ENCODE assay signal across 9 cellular contexts in genomic region chr1:19458815-19459417, GRCh38. TPM values are rescaled to one million over a fixed set of nuclear protein-coding genes. Genes with fewer than 3 reads are reported as not detected.
DNase-seq lines count a peak whose midpoint lies in the region; ATAC-seq and TF ChIP-seq lines count a peak whose summit lies in the region.
"Had no signal": no experiment of that assay in that cellular context is flagged by ENCODE, and none has a peak within 500 bp of the region (broad histone marks: within the 10 kb centered on the region; RNA-seq: fewer than 3 reads in every experiment).

No MANE protein-coding gene starts in this region.

- DNase-seq in activated CD4-positive, alpha-beta T cell treated with anti-CD3 and anti-CD28 coated beads, Interleukin-2, amount 10 ng/mL, durations not matched to agents 7 days and 5 days: no peak
- no peak for DNase-seq in activated CD4-positive, alpha-beta T cell treated with anti-CD3 and anti-CD28 coated beads, Interleukin-2, amount 50 U/mL, for 48 hours
- DNase-seq in adrenal gland (peak in 2 of 7 donors; percentile 59 to 67), lower lobe of right lung (no peak), NOMO-1 treated with dmso at 0.1 percent for 144 hours (lab: John Stamatoyannopoulos, UW; ENCODE audit: unreplicated experiment) (no peak), GM10266 (ENCODE audit: extremely low spot score) (no peak)
- no peak for DNase-seq in stimulated activated naive B cell treated with anti-CD40 and anti-IgM and Interleukin-4, amounts not matched to agents 10 μg/mL and 1 μg/mL and 100 μg/mL, for 72 hours
- no peak for DNase-seq in activated CD4-positive, CD25-positive, alpha-beta regulatory T cell (lab: John Stamatoyannopoulos, UW)
- DNase-seq: NCI-H1417 had no signal

- intact Hi-C loops in adrenal gland (cut with DNase I): no loop called here
- intact Hi-C loops in lower lobe of right lung (cut with DNase I): no loop called here

- H3K4me1 Mint-ChIP-seq in activated CD4-positive, alpha-beta T cell treated with anti-CD3 and anti-CD28 coated beads, Interleukin-2, amount 10 ng/mL, durations not matched to agents 7 days and 5 days: peaks cover 92% of the 10 kb centered on the region
- H3K4me1 Mint-ChIP-seq in stimulated activated naive B cell treated with anti-CD40 and anti-IgM and Interleukin-4, amounts not matched to agents 10 μg/mL and 1 μg/mL and 100 μg/mL, for 72 hours: peaks cover 56 to 87% of the 10 kb centered on the region in 2 donors

- peak in 1 of 2 donors; percentile 28 for ATAC-seq in lower lobe of right lung
- no peak for ATAC-seq in stimulated activated naive B cell treated with anti-CD40 and anti-IgM and Interleukin-4, amounts not matched to agents 10 μg/mL and 1 μg/mL and 100 μg/mL, for 72 hours (replicated peaks)

- no peak overlapping the region for H3K4me3 ChIP-seq in adrenal gland
- no peak overlapping the region for H3K4me3 ChIP-seq in lower lobe of right lung

- TF ChIP-seq POLR2A in adrenal gland (IDR thresholded peaks at IDR 0.05): no peak

- H3K9me3 ChIP-seq in adrenal gland (replicated peaks in 1 of 3) (no peaks in the 10 kb centered on the region), lower lobe of right lung (no peaks in the 10 kb centered on the region)

- H3K36me3 ChIP-seq in adrenal gland (replicated peaks in 1 of 2) (no peaks in the 10 kb centered on the region), lower lobe of right lung (peaks cover 4% of the 10 kb centered on the region)

- peaks cover 29 to 91% of the 10 kb centered on the region in 2 donors for H3K4me1 ChIP-seq in adrenal gland (replicated peaks in 1 of 2)
- peaks cover 88% of the 10 kb centered on the region for H3K4me1 ChIP-seq in lower lobe of right lung

- no peak for TF ChIP-seq CTCF in adrenal gland (IDR thresholded peaks at IDR 0.05)
- TF ChIP-seq CTCF in lower lobe of right lung (IDR thresholded peaks at IDR 0.05): no peak
- no peak for TF ChIP-seq CTCF in GM10266 (IDR thresholded peaks at IDR 0.05; ENCODE audit: control insufficient read depth, insufficient read depth, low read depth, missing control alignments)

- peak overlapping the region in 3 of 5 donors; percentile 14 to 67 (median 24) for H3K27ac ChIP-seq in adrenal gland
- H3K27ac ChIP-seq in lower lobe of right lung: peak overlapping the region; percentile 28

- peak overlapping the region; percentile 72 for H3K27ac Mint-ChIP-seq in activated CD4-positive, alpha-beta T cell treated with anti-CD3 and anti-CD28 coated beads, Interleukin-2, amount 10 ng/mL, durations not matched to agents 7 days and 5 days
- H3K27ac Mint-ChIP-seq in stimulated activated naive B cell treated with anti-CD40 and anti-IgM and Interleukin-4, amounts not matched to agents 10 μg/mL and 1 μg/mL and 100 μg/mL, for 72 hours: peak overlapping the region; percentile 70

- peaks cover 48% of the 10 kb centered on the region for H3K36me3 Mint-ChIP-seq in activated CD4-positive, alpha-beta T cell treated with anti-CD3 and anti-CD28 coated beads, Interleukin-2, amount 10 ng/mL, durations not matched to agents 7 days and 5 days (ENCODE audit: low read depth)
- H3K36me3 Mint-ChIP-seq in stimulated activated naive B cell treated with anti-CD40 and anti-IgM and Interleukin-4, amounts not matched to agents 10 μg/mL and 1 μg/mL and 100 μg/mL, for 72 hours: peaks cover 21 to 44% of the 10 kb centered on the region in 2 donors

- H3K27me3 ChIP-seq in adrenal gland (no peaks in the 10 kb centered on the region), lower lobe of right lung (ENCODE audit: low read depth) (no peaks in the 10 kb centered on the region)

- 31 to 58% (median 39%) methylated on average over 6 of the region's 6 CpGs for WGBS in adrenal gland, 4 donors

- POLR2A ChIA-PET in activated CD4-positive, alpha-beta T cell treated with anti-CD3 and anti-CD28 coated beads, Interleukin-2, amount 10 ng/mL, durations not matched to agents 7 days and 5 days (lab: Charles Lee): no interaction called here

- H3K4me3 Mint-ChIP-seq in activated CD4-positive, alpha-beta T cell treated with anti-CD3 and anti-CD28 coated beads, Interleukin-2, amount 10 ng/mL, durations not matched to agents 7 days and 5 days: peak overlapping the region; percentile 36
- peak overlapping the region in 1 of 2 donors; percentile 26 for H3K4me3 Mint-ChIP-seq in stimulated activated naive B cell treated with anti-CD40 and anti-IgM and Interleukin-4, amounts not matched to agents 10 μg/mL and 1 μg/mL and 100 μg/mL, for 72 hours

- CTCF ChIA-PET in activated CD4-positive, alpha-beta T cell treated with anti-CD3 and anti-CD28 coated beads, Interleukin-2, amount 10 ng/mL, durations not matched to agents 7 days and 5 days (lab: Charles Lee): no interaction called here

- H3K27me3 Mint-ChIP-seq in activated CD4-positive, alpha-beta T cell treated with anti-CD3 and anti-CD28 coated beads, Interleukin-2, amount 10 ng/mL, durations not matched to agents 7 days and 5 days: no peaks in the 10 kb centered on the region
- H3K27me3 Mint-ChIP-seq in stimulated activated naive B cell treated with anti-CD40 and anti-IgM and Interleukin-4, amounts not matched to agents 10 μg/mL and 1 μg/mL and 100 μg/mL, for 72 hours: no peaks in the 10 kb centered on the region

- no peaks in the 10 kb centered on the region for H3K9me3 Mint-ChIP-seq in activated CD4-positive, alpha-beta T cell treated with anti-CD3 and anti-CD28 coated beads, Interleukin-2, amount 10 ng/mL, durations not matched to agents 7 days and 5 days
- peaks cover under 1 to 1% of the 10 kb centered on the region in 2 donors for H3K9me3 Mint-ChIP-seq in stimulated activated naive B cell treated with anti-CD40 and anti-IgM and Interleukin-4, amounts not matched to agents 10 μg/mL and 1 μg/mL and 100 μg/mL, for 72 hours

RNA-seq across cellular contexts. Expression of gene CAPZB, which starts 26.4 kb away (rescaled TPM):
- total RNA-seq in activated CD4-positive, alpha-beta T cell treated with anti-CD3 and anti-CD28 coated beads, Interleukin-2, amount 10 ng/mL, durations not matched to agents 7 days and 5 days: 100 to 1,000 TPM; 529 to 567 TPM
- total RNA-seq in adrenal gland (100 to 1,000 TPM; 110 to 386 (median 204) TPM), lower lobe of right lung (236 TPM)
- polyA plus RNA-seq in adrenal gland: 100 to 1,000 TPM; 156 to 314 (median 171) TPM
